In genomic region chr11:45294499-45294898, GRCh38 we compare ENCODE assay signal across 17 cellular contexts. TPM values are rescaled to one million over a fixed set of nuclear protein-coding genes. Genes with fewer than 3 reads are reported as not detected.
DNase-seq lines count a peak whose midpoint lies in the region; ATAC-seq and TF ChIP-seq lines count a peak whose summit lies in the region.
"Had no signal": no experiment of that assay in that cellular context is flagged by ENCODE, and none has a peak within 500 bp of the region (broad histone marks: within the 10 kb centered on the region; RNA-seq: fewer than 3 reads in every experiment).

No MANE protein-coding gene starts in this region.

- no peak overlapping the region for H3K4me2 ChIP-seq in trophoblast cell (ENCODE audit: low read length)
- H3K4me2 ChIP-seq: GM23338 had no signal

- H3K79me1 ChIP-seq in trophoblast cell (ENCODE audit: low read length): no peaks in the 10 kb centered on the region

- H3K79me2 ChIP-seq in trophoblast cell (ENCODE audit: control insufficient read depth, insufficient read depth, low read length, poor library complexity): no peaks in the 10 kb centered on the region

- no peak overlapping the region for H3K18ac ChIP-seq in trophoblast cell (ENCODE audit: low read length)

- no peak for TF ChIP-seq POLR2A in esophagus muscularis mucosa (IDR thresholded peaks at IDR 0.05; ENCODE audit: low read depth)

- ATAC-seq in esophagus mucosa (peak; percentile 25), thoracic aorta (ENCODE audit: insufficient number of reproducible peaks, low FRiP score, low read depth) (peak; percentile 41)
- ATAC-seq: GM23338 had no signal

- peak; percentile 47 for DNase-seq in esophagus muscularis mucosa (ENCODE audit: extremely low spot score)
- no peak for DNase-seq in thoracic aorta (ENCODE audit: low spot score)
- DNase-seq in trophoblast cell: no peak
- DNase-seq in NCI-H2107 (lab: John Stamatoyannopoulos, UW): no peak
- no peak for DNase-seq in NCI-H82 treated with DMSO at 0.1 percent for 48 hours (lab: John Stamatoyannopoulos, UW; ENCODE audit: unreplicated experiment)
- DNase-seq: C1 segment of cervical spinal cord; Calu3; CD4-positive, alpha-beta memory T cell; COR-L47; DMS53; DMS79 treated with DMSO at 0.1 percent for 48 hours; GF-D8; H9 had no signal

- H3K27me3 ChIP-seq in esophagus muscularis mucosa: peaks cover 0 to 19% (median 0%) of the 10 kb centered on the region in 4 donors
- no peaks in the 10 kb centered on the region for H3K27me3 ChIP-seq in thoracic aorta (replicated peaks; ENCODE audit: insufficient read depth)
- H3K27me3 ChIP-seq in trophoblast cell (ENCODE audit: insufficient read depth, low read length): no peaks in the 10 kb centered on the region

- H2BK12ac ChIP-seq in trophoblast cell (ENCODE audit: low read length): no peak overlapping the region

- no peak for TF ChIP-seq EP300 in esophagus muscularis mucosa (IDR thresholded peaks at IDR 0.05)

- H2AK5ac ChIP-seq in trophoblast cell (ENCODE audit: low read length): no peak overlapping the region

- WGBS in esophagus muscularis mucosa: 69% methylated on average over 3 of the region's 4 CpGs
- WGBS in trophoblast cell (ENCODE audit: extremely low coverage, insufficient coverage, insufficient read length): no CpG with 5 or more reads among the region's 4 CpGs

- H4K91ac ChIP-seq in trophoblast cell (ENCODE audit: low read depth, low read length): no peak overlapping the region

- H3K27ac ChIP-seq in esophagus muscularis mucosa (replicated peaks in 1 of 4) (no peak overlapping the region), thoracic aorta (no peak overlapping the region), trophoblast cell (ENCODE audit: low read depth, low read length) (no peak overlapping the region)

- no peak overlapping the region for H2BK5ac ChIP-seq in trophoblast cell (ENCODE audit: low read depth, low read length, poor library complexity)

- no peak overlapping the region for H2AFZ ChIP-seq in trophoblast cell (ENCODE audit: insufficient read depth, low read length, poor library complexity)
- H2AFZ ChIP-seq: GM23338 had no signal

- no peak overlapping the region for H3K4ac ChIP-seq in trophoblast cell (ENCODE audit: low read depth, low read length)

- no peak overlapping the region for H2BK120ac ChIP-seq in trophoblast cell (ENCODE audit: insufficient read depth, low read length, poor library complexity)

- H3K36me3 ChIP-seq in esophagus muscularis mucosa (no peaks in the 10 kb centered on the region), thoracic aorta (no peaks in the 10 kb centered on the region), trophoblast cell (ENCODE audit: control insufficient read depth in 1 of 2, insufficient read depth in 2 of 2, low read length in 2 of 2) (no peaks in the 10 kb centered on the region)

- no peaks in the 10 kb centered on the region for H3K4me1 ChIP-seq in esophagus muscularis mucosa
- H3K4me1 ChIP-seq in thoracic aorta (ENCODE audit: control insufficient read depth in 1 of 2, low read depth in 2 of 2): no peaks in the 10 kb centered on the region
- no peaks in the 10 kb centered on the region for H3K4me1 ChIP-seq in trophoblast cell (ENCODE audit: control insufficient read depth in 1 of 2, insufficient read depth in 2 of 2, low read length in 2 of 2)

- H4K12ac ChIP-seq in trophoblast cell (ENCODE audit: low read depth, low read length): no peak overlapping the region

- no peak for TF ChIP-seq CTCF in esophagus muscularis mucosa (IDR thresholded peaks at IDR 0.05)
- TF ChIP-seq CTCF in thoracic aorta (IDR thresholded peaks at IDR 0.05): no peak

- H3K23ac ChIP-seq in trophoblast cell (ENCODE audit: low read length): no peak overlapping the region

- no peak overlapping the region for H3K14ac ChIP-seq in trophoblast cell (ENCODE audit: low read length)

- H3K4me3 ChIP-seq in esophagus muscularis mucosa (no peak overlapping the region), thoracic aorta (no peak overlapping the region), trophoblast cell (ENCODE audit: low read depth, low read length) (no peak overlapping the region)
- H3K4me3 ChIP-seq: GM23338 had no signal

- H3K9ac ChIP-seq in trophoblast cell (ENCODE audit: low read length): no peak overlapping the region

- no peak overlapping the region for H4K8ac ChIP-seq in trophoblast cell (ENCODE audit: low read depth, low read length)

- H3K9me3 ChIP-seq in esophagus muscularis mucosa (no peaks in the 10 kb centered on the region), thoracic aorta (no peaks in the 10 kb centered on the region), trophoblast cell (ENCODE audit: insufficient read depth, low read depth, low read length) (no peaks in the 10 kb centered on the region)

- intact Hi-C loops in esophagus muscularis mucosa (cut with DNase I): loop anchor here (5.0 to 10.0 kb wide), 3 partner anchors 38 to 360 kb away; no protein-coding TSS in a partner anchor

RNA-seq across cellular contexts. Expression of gene SYT13, which starts 8.4 kb away (rescaled TPM):
- total RNA-seq in esophagus mucosa (not detected), esophagus muscularis mucosa (under 1 TPM in 3 of 4 donors, not detected in 1; 0.23 to 0.83 (median 0.42) TPM), thoracic aorta (not detected)
- 0.29 and 0.37 TPM in 2 replicates for polyA plus RNA-seq in trophoblast cell (2013)
- total RNA-seq: CD4-positive, alpha-beta memory T cell; G401 had no signal
- polyA plus RNA-seq: BJ; CD4-positive, alpha-beta memory T cell had no signal
